8 cellular contexts compared by ENCODE assay signal in genomic region chr12:56634242-56634836, GRCh38. TPM values are rescaled to one million over a fixed set of nuclear protein-coding genes. Genes with fewer than 3 reads are reported as not detected.
A peak's percentile ranks its signal among the peaks of the same experiment; 100 is the strongest.
DNase-seq lines count a peak whose midpoint lies in the region; ATAC-seq lines count a peak whose summit lies in the region.

No MANE protein-coding gene starts in this region.

- POLR2A ChIA-PET in naive thymus-derived CD4-positive, alpha-beta T cell (lab: Charles Lee), result interaction anchor here (0.9 to 6.5 kb wide), 9 partner anchors 9 to 101 kb away, joined by 3 to 103 read pairs (median 17); partner anchors contain the start of genes ATP5F1B, NACA and PTGES3

- H3K36me3 ChIP-seq in ES-I3 (ENCODE audit: insufficient read depth, low read length), result 0 out of 2 replicates have a peak, but pooled peaks cover 4% of the 10 kb centered on the region
- peaks cover 0 to 26% (median 17%) of the 10 kb centered on the region in 3 experiments for H3K36me3 ChIP-seq in naive thymus-derived CD4-positive, alpha-beta T cell (ENCODE audit: control insufficient read depth in 2 of 3, insufficient read depth in 3 of 3, low read length in 3 of 3)
- H3K36me3 ChIP-seq in aorta (ENCODE audit: control insufficient read depth in 1 of 2, insufficient read depth in 2 of 2, low read length in 1 of 2), result peaks cover 0 to 5% of the 10 kb centered on the region in 2 donors

- 0 to 1% methylated on average over 27 of the region's 27 CpGs for WGBS in aorta, 2 donors

- peaks cover 70% of the 10 kb centered on the region for H3K4me1 Mint-ChIP-seq in activated CD4-positive, alpha-beta T cell treated with anti-CD3 and anti-CD28 coated beads, Interleukin-2, amount 10 ng/mL, durations not matched to agents 24 days and 14 days
- H3K4me1 Mint-ChIP-seq in naive thymus-derived CD4-positive, alpha-beta T cell, result peaks cover 41 to 75% (median 70%) of the 10 kb centered on the region in 7 donors

- no peaks in the 10 kb centered on the region for H3K27me3 Mint-ChIP-seq in activated CD4-positive, alpha-beta T cell treated with anti-CD3 and anti-CD28 coated beads, Interleukin-2, amount 10 ng/mL, durations not matched to agents 24 days and 14 days
- no peaks in the 10 kb centered on the region for H3K27me3 Mint-ChIP-seq in naive thymus-derived CD4-positive, alpha-beta T cell

- intact Hi-C loops in activated CD4-positive, alpha-beta T cell treated with anti-CD3 and anti-CD28 coated beads, Interleukin-2, amount 10 ng/mL, durations not matched to agents 24 days and 14 days (cut with micrococcal nuclease), result loop anchor here (10.0 kb wide), 3 partner anchors 300 to 610 kb away; partner anchors contain the start of genes IL23A, PAN2 and ZBTB39
- intact Hi-C loops in naive thymus-derived CD4-positive, alpha-beta T cell (cut with micrococcal nuclease), result loop anchor here (2.0 to 10.0 kb wide), 3 partner anchors 274 to 593 kb away; partner anchors contain the start of genes RPL41 (in 1 of the 2), SHMT2 (in 1 of the 2), STAT2 (in 1 of the 2) and ZC3H10 (in 1 of the 2)
- intact Hi-C loops in aorta (cut with DNase I), result loop anchor here in 1 of 2 donors (5.0 kb wide), 1 partner anchor 112 kb away; the partner anchor contains the start of gene RBMS2

- H3K9me3 ChIP-seq in ES-I3 (ENCODE audit: control insufficient read depth, insufficient read depth, low read length) (no peaks in the 10 kb centered on the region), aorta (ENCODE audit: control insufficient read depth, low read length) (no peaks in the 10 kb centered on the region)
- no peaks in the 10 kb centered on the region for H3K9me3 ChIP-seq in naive thymus-derived CD4-positive, alpha-beta T cell (ENCODE audit: control insufficient read depth in 2 of 3, low read length in 3 of 3)

- H3K4me1 ChIP-seq in ES-I3 (ENCODE audit: insufficient read depth, low read length) (peaks cover 28% of the 10 kb centered on the region), aorta (ENCODE audit: control insufficient read depth in 1 of 2, insufficient read depth in 2 of 2, low read length in 2 of 2) (peaks cover 0 to 4% of the 10 kb centered on the region in 2 donors)
- peaks cover 37 to 51% of the 10 kb centered on the region in 2 donors for H3K4me1 ChIP-seq in naive thymus-derived CD4-positive, alpha-beta T cell (ENCODE audit: control insufficient read depth in 2 of 2, insufficient read depth in 2 of 2, low read length in 2 of 2)

- CTCF ChIA-PET in naive thymus-derived CD4-positive, alpha-beta T cell (lab: Charles Lee), result interaction anchor here (0.7 to 1.5 kb wide), 3 partner anchors 33 to 911 kb away, joined by 3 to 5 read pairs (median 3); no protein-coding TSS in a partner anchor

- DNase-seq in NAMALWA (ENCODE audit: low spot score), result peak; percentile 62
- DNase-seq in activated CD4-positive, alpha-beta T cell treated with anti-CD3 and anti-CD28 coated beads, Interleukin-2, amount 10 ng/mL, durations not matched to agents 24 days and 14 days, result peak; percentile 76
- no peak for DNase-seq in epithelial cell of prostate (ENCODE audit: low read depth, low spot score)
- peak in 5 of 9 donors; percentile 22 to 59 (median 29) for DNase-seq in naive thymus-derived CD4-positive, alpha-beta T cell
- no peak for DNase-seq in aorta

- H3K9me3 Mint-ChIP-seq in activated CD4-positive, alpha-beta T cell treated with anti-CD3 and anti-CD28 coated beads, Interleukin-2, amount 10 ng/mL, durations not matched to agents 24 days and 14 days, result no peaks in the 10 kb centered on the region
- peaks cover 0 to 1% (median 0%) of the 10 kb centered on the region in 11 donors for H3K9me3 Mint-ChIP-seq in naive thymus-derived CD4-positive, alpha-beta T cell

- H3K4me3 Mint-ChIP-seq in activated CD4-positive, alpha-beta T cell treated with anti-CD3 and anti-CD28 coated beads, Interleukin-2, amount 10 ng/mL, durations not matched to agents 24 days and 14 days, result peak overlapping the region; percentile 99
- H3K4me3 Mint-ChIP-seq in naive thymus-derived CD4-positive, alpha-beta T cell, result peak overlapping the region; percentile 87 to 100 (median 98)

- H3K9ac ChIP-seq in ES-I3 (ENCODE audit: low read depth, low read length), result peak overlapping the region; percentile 76

- peak overlapping the region; percentile 96 for H3K27ac ChIP-seq in epithelial cell of prostate
- H3K27ac ChIP-seq in naive thymus-derived CD4-positive, alpha-beta T cell (ENCODE audit: low read depth, low read length), result peak overlapping the region; percentile 83
- peak overlapping the region in 1 of 2 donors; percentile 25 for H3K27ac ChIP-seq in aorta (ENCODE audit: low read depth in 1 of 2, low read length in 2 of 2)

- no peaks in the 10 kb centered on the region for H3K27me3 ChIP-seq in naive thymus-derived CD4-positive, alpha-beta T cell (ENCODE audit: control insufficient read depth in 2 of 2, insufficient read depth in 2 of 2, low read length in 2 of 2)
- H3K27me3 ChIP-seq in aorta (ENCODE audit: control insufficient read depth in 1 of 2, insufficient read depth in 2 of 2, low read length in 1 of 2), result no peaks in the 10 kb centered on the region

- H3K4me3 ChIP-seq in naive thymus-derived CD4-positive, alpha-beta T cell (ENCODE audit: low read length), result peak overlapping the region; percentile 73
- peak overlapping the region; percentile 78 to 84 for H3K4me3 ChIP-seq in aorta (ENCODE audit: low read length in 2 of 2)

- H3K27ac Mint-ChIP-seq in activated CD4-positive, alpha-beta T cell treated with anti-CD3 and anti-CD28 coated beads, Interleukin-2, amount 10 ng/mL, durations not matched to agents 24 days and 14 days, result peak overlapping the region; percentile 88
- peak overlapping the region; percentile 83 to 97 (median 97) for H3K27ac Mint-ChIP-seq in naive thymus-derived CD4-positive, alpha-beta T cell

- peaks cover 30% of the 10 kb centered on the region for H3K36me3 Mint-ChIP-seq in activated CD4-positive, alpha-beta T cell treated with anti-CD3 and anti-CD28 coated beads, Interleukin-2, amount 10 ng/mL, durations not matched to agents 24 days and 14 days (ENCODE audit: low read depth)
- peaks cover 0 to 14% (median 13%) of the 10 kb centered on the region in 5 donors for H3K36me3 Mint-ChIP-seq in naive thymus-derived CD4-positive, alpha-beta T cell

- ATAC-seq in naive thymus-derived CD4-positive, alpha-beta T cell, result no peak
- ATAC-seq in aorta (ENCODE audit: low FRiP score) (no peak), HG03460 (IDR thresholded peaks at IDR 0.05; ENCODE audit: unreplicated experiment) (no peak), HG02970 (IDR thresholded peaks at IDR 0.05; ENCODE audit: low FRiP score, unreplicated experiment) (no peak)

RNA-seq across cellular contexts. Expression of gene BAZ2A, which starts 4.2 kb away (rescaled TPM):
- 117 and 118 TPM in 2 replicates for total RNA-seq in activated CD4-positive, alpha-beta T cell treated with anti-CD3 and anti-CD28 coated beads, Interleukin-2, amount 10 ng/mL, durations not matched to agents 24 days and 14 days
- 100 to 1,000 TPM; 127 to 230 (median 191) TPM for total RNA-seq in naive thymus-derived CD4-positive, alpha-beta T cell
- polyA plus RNA-seq in naive thymus-derived CD4-positive, alpha-beta T cell, result 10 to 100 TPM; 24.8 to 45.1 TPM
- 100 to 1,000 TPM in 1 of 2 donors, 10 to 100 TPM in 1; 89.3 to 130 TPM for total RNA-seq in aorta
- polyA plus RNA-seq in aorta, result 10 to 100 TPM; 15.2 to 35.2 TPM

RNA-seq across cellular contexts. Expression of gene ATP5F1B, which starts 11.4 kb away (rescaled TPM):
- 760 and 771 TPM in 2 replicates for total RNA-seq in activated CD4-positive, alpha-beta T cell treated with anti-CD3 and anti-CD28 coated beads, Interleukin-2, amount 10 ng/mL, durations not matched to agents 24 days and 14 days
- 100 to 1,000 TPM; 217 to 476 (median 267) TPM for total RNA-seq in naive thymus-derived CD4-positive, alpha-beta T cell
- 100 to 1,000 TPM; 658 to 688 TPM for polyA plus RNA-seq in naive thymus-derived CD4-positive, alpha-beta T cell
- 100 to 1,000 TPM; 216 to 262 TPM for total RNA-seq in aorta
- polyA plus RNA-seq in aorta, result 100 to 1,000 TPM; 289 to 327 TPM

RNA-seq across cellular contexts. Expression of gene PTGES3, which starts 53.7 kb away (rescaled TPM):
- 351 and 357 TPM in 2 replicates for total RNA-seq in activated CD4-positive, alpha-beta T cell treated with anti-CD3 and anti-CD28 coated beads, Interleukin-2, amount 10 ng/mL, durations not matched to agents 24 days and 14 days
- 100 to 1,000 TPM; 111 to 229 (median 153) TPM for total RNA-seq in naive thymus-derived CD4-positive, alpha-beta T cell
- 100 to 1,000 TPM; 221 to 289 TPM for polyA plus RNA-seq in naive thymus-derived CD4-positive, alpha-beta T cell
- 100 to 1,000 TPM; 148 to 153 TPM for total RNA-seq in aorta
- 100 to 1,000 TPM; 142 to 221 TPM for polyA plus RNA-seq in aorta

Comparison
In these comparisons a context has a peak if more than half of its experiments do, and no peak if none do; other contexts are left out.
1. DNase-seq: peak in NAMALWA (single experiment), activated CD4-positive, alpha-beta T cell treated with anti-CD3 and anti-CD28 coated beads, Interleukin-2, amount 10 ng/mL, durations not matched to agents 24 days and 14 days (single experiment) and naive thymus-derived CD4-positive, alpha-beta T cell (5 of 9); none in epithelial cell of prostate (single experiment) and aorta (0 of 2).